In genomic region chr11:46952553-46952952, GRCh38 we compare ENCODE assay signal across 14 cellular contexts. TPM values are rescaled to one million over a fixed set of nuclear protein-coding genes. Genes with fewer than 3 reads are reported as not detected.
DNase-seq lines count a peak whose midpoint lies in the region; ATAC-seq lines count a peak whose summit lies in the region.
"Had no signal": no experiment of that assay in that cellular context is flagged by ENCODE, and none has a peak within 500 bp of the region (broad histone marks: within the 10 kb centered on the region; RNA-seq: fewer than 3 reads in every experiment).

No MANE protein-coding gene starts in this region.

- ATAC-seq in activated T-helper 17 cell treated with anti-CD3 and anti-CD28 coated beads, Interleukin-2, amount 50 U/mL, for 72 hours (replicated peaks), result no peak
- ATAC-seq in stimulated activated effector memory CD8-positive, alpha-beta T cell treated with anti-CD3 and anti-CD28 coated beads, Interleukin-12 subunit alpha, Interleukin-12 subunit beta, amount 100 ng/mL, for 72 hours, result no peak

- H3K36me3 Mint-ChIP-seq in activated naive CD4-positive, alpha-beta T cell treated with anti-CD3 and anti-CD28 coated beads, Interleukin-2, amount 10 ng/mL, durations not matched to agents 7 days and 5 days, result peaks cover 4% of the 10 kb centered on the region
- no peaks in the 10 kb centered on the region for H3K36me3 Mint-ChIP-seq in activated naive CD4-positive, alpha-beta T cell treated with anti-CD3 and anti-CD28 coated beads for 36 hours (ENCODE audit: low read depth)
- peaks cover 10% of the 10 kb centered on the region for H3K36me3 Mint-ChIP-seq in IgD-negative memory B cell
- peaks cover 11% of the 10 kb centered on the region for H3K36me3 Mint-ChIP-seq in activated T-helper 17 cell treated with anti-CD3 and anti-CD28 coated beads, Interleukin-2, amount 50 U/mL, for 72 hours (ENCODE audit: low read depth)
- H3K36me3 Mint-ChIP-seq in stimulated activated effector memory CD8-positive, alpha-beta T cell treated with anti-CD3 and anti-CD28 coated beads, Interleukin-12 subunit alpha, Interleukin-12 subunit beta, amount 100 ng/mL, for 72 hours, result no peaks in the 10 kb centered on the region

- no peak for DNase-seq in activated naive CD4-positive, alpha-beta T cell treated with anti-CD3 and anti-CD28 coated beads, Interleukin-2, amount 10 ng/mL, durations not matched to agents 7 days and 5 days
- no peak for DNase-seq in activated naive CD4-positive, alpha-beta T cell treated with anti-CD3 and anti-CD28 coated beads for 36 hours
- no peak for DNase-seq in stimulated activated effector memory CD8-positive, alpha-beta T cell treated with anti-CD3 and anti-CD28 coated beads, Interleukin-12 subunit alpha, Interleukin-12 subunit beta, amount 100 ng/mL, for 72 hours (ENCODE audit: low spot score in 2 of 2)
- DNase-seq in GOT3 (lab: John Stamatoyannopoulos, UW) (no peak), amygdala (lab: John Stamatoyannopoulos, UW) (no peak)
- DNase-seq: MM.1S, NCI-H1105, NCI-H1694 treated with DMSO at 0.1 percent for 48 hours, NCI-H446 treated with DMSO at 0.1 percent for 48 hours, NCI-H774, Peyer's patch, SHP77 had no signal

- H3K4me1 Mint-ChIP-seq in activated naive CD4-positive, alpha-beta T cell treated with anti-CD3 and anti-CD28 coated beads, Interleukin-2, amount 10 ng/mL, durations not matched to agents 7 days and 5 days, result peaks cover 16% of the 10 kb centered on the region
- peaks cover 10% of the 10 kb centered on the region for H3K4me1 Mint-ChIP-seq in activated naive CD4-positive, alpha-beta T cell treated with anti-CD3 and anti-CD28 coated beads for 36 hours (ENCODE audit: low read depth)
- no peaks in the 10 kb centered on the region for H3K4me1 Mint-ChIP-seq in IgD-negative memory B cell
- peaks cover 4% of the 10 kb centered on the region for H3K4me1 Mint-ChIP-seq in activated T-helper 17 cell treated with anti-CD3 and anti-CD28 coated beads, Interleukin-2, amount 50 U/mL, for 72 hours
- H3K4me1 Mint-ChIP-seq in stimulated activated effector memory CD8-positive, alpha-beta T cell treated with anti-CD3 and anti-CD28 coated beads, Interleukin-12 subunit alpha, Interleukin-12 subunit beta, amount 100 ng/mL, for 72 hours, result peaks cover 11% of the 10 kb centered on the region

- peak overlapping the region; percentile 83 for H3K27ac Mint-ChIP-seq in activated naive CD4-positive, alpha-beta T cell treated with anti-CD3 and anti-CD28 coated beads, Interleukin-2, amount 10 ng/mL, durations not matched to agents 7 days and 5 days
- H3K27ac Mint-ChIP-seq in activated naive CD4-positive, alpha-beta T cell treated with anti-CD3 and anti-CD28 coated beads for 36 hours, result no peak overlapping the region
- peak overlapping the region in 2 of 3 donors; percentile 6 to 35 for H3K27ac Mint-ChIP-seq in IgD-negative memory B cell
- peak overlapping the region; percentile 28 for H3K27ac Mint-ChIP-seq in activated T-helper 17 cell treated with anti-CD3 and anti-CD28 coated beads, Interleukin-2, amount 50 U/mL, for 72 hours
- peak overlapping the region; percentile 77 for H3K27ac Mint-ChIP-seq in stimulated activated effector memory CD8-positive, alpha-beta T cell treated with anti-CD3 and anti-CD28 coated beads, Interleukin-12 subunit alpha, Interleukin-12 subunit beta, amount 100 ng/mL, for 72 hours

- CTCF ChIA-PET in activated naive CD4-positive, alpha-beta T cell treated with anti-CD3 and anti-CD28 coated beads, Interleukin-2, amount 10 ng/mL, durations not matched to agents 7 days and 5 days (lab: Charles Lee), result no interaction called here
- CTCF ChIA-PET in activated naive CD4-positive, alpha-beta T cell treated with anti-CD3 and anti-CD28 coated beads for 36 hours (lab: Charles Lee), result no interaction called here

- no peaks in the 10 kb centered on the region for H3K9me3 Mint-ChIP-seq in activated naive CD4-positive, alpha-beta T cell treated with anti-CD3 and anti-CD28 coated beads, Interleukin-2, amount 10 ng/mL, durations not matched to agents 7 days and 5 days
- H3K9me3 Mint-ChIP-seq in activated naive CD4-positive, alpha-beta T cell treated with anti-CD3 and anti-CD28 coated beads for 36 hours, result no peaks in the 10 kb centered on the region
- no peaks in the 10 kb centered on the region for H3K9me3 Mint-ChIP-seq in IgD-negative memory B cell
- no peaks in the 10 kb centered on the region for H3K9me3 Mint-ChIP-seq in activated T-helper 17 cell treated with anti-CD3 and anti-CD28 coated beads, Interleukin-2, amount 50 U/mL, for 72 hours
- H3K9me3 Mint-ChIP-seq in stimulated activated effector memory CD8-positive, alpha-beta T cell treated with anti-CD3 and anti-CD28 coated beads, Interleukin-12 subunit alpha, Interleukin-12 subunit beta, amount 100 ng/mL, for 72 hours, result no peaks in the 10 kb centered on the region

- H3K4me3 Mint-ChIP-seq in activated naive CD4-positive, alpha-beta T cell treated with anti-CD3 and anti-CD28 coated beads, Interleukin-2, amount 10 ng/mL, durations not matched to agents 7 days and 5 days, result no peak overlapping the region
- no peak overlapping the region for H3K4me3 Mint-ChIP-seq in activated naive CD4-positive, alpha-beta T cell treated with anti-CD3 and anti-CD28 coated beads for 36 hours
- no peak overlapping the region for H3K4me3 Mint-ChIP-seq in IgD-negative memory B cell
- H3K4me3 Mint-ChIP-seq in activated T-helper 17 cell treated with anti-CD3 and anti-CD28 coated beads, Interleukin-2, amount 50 U/mL, for 72 hours, result no peak overlapping the region
- H3K4me3 Mint-ChIP-seq in stimulated activated effector memory CD8-positive, alpha-beta T cell treated with anti-CD3 and anti-CD28 coated beads, Interleukin-12 subunit alpha, Interleukin-12 subunit beta, amount 100 ng/mL, for 72 hours, result no peak overlapping the region

- intact Hi-C loops in activated naive CD4-positive, alpha-beta T cell treated with anti-CD3 and anti-CD28 coated beads for 36 hours (cut with micrococcal nuclease), result no loop called here

- H3K27me3 Mint-ChIP-seq in activated naive CD4-positive, alpha-beta T cell treated with anti-CD3 and anti-CD28 coated beads, Interleukin-2, amount 10 ng/mL, durations not matched to agents 7 days and 5 days, result no peaks in the 10 kb centered on the region
- no peaks in the 10 kb centered on the region for H3K27me3 Mint-ChIP-seq in activated naive CD4-positive, alpha-beta T cell treated with anti-CD3 and anti-CD28 coated beads for 36 hours (ENCODE audit: low read depth)
- H3K27me3 Mint-ChIP-seq in IgD-negative memory B cell, result no peaks in the 10 kb centered on the region
- H3K27me3 Mint-ChIP-seq in activated T-helper 17 cell treated with anti-CD3 and anti-CD28 coated beads, Interleukin-2, amount 50 U/mL, for 72 hours, result no peaks in the 10 kb centered on the region

RNA-seq across cellular contexts. Expression of gene CSTPP1, which starts 16.0 kb away (rescaled TPM):
- 10 to 100 TPM; 14.0 TPM for total RNA-seq in activated naive CD4-positive, alpha-beta T cell treated with anti-CD3 and anti-CD28 coated beads for 36 hours
- 17.5 TPM for polyA plus RNA-seq in IgD-negative memory B cell
- total RNA-seq in activated T-helper 17 cell treated with anti-CD3 and anti-CD28 coated beads, Interleukin-2, amount 50 U/mL, for 72 hours, result 10 to 100 TPM; 15.2 to 19.4 TPM

RNA-seq across cellular contexts. Expression of gene LRP4, which starts 34.2 kb away (rescaled TPM):
- total RNA-seq in activated naive CD4-positive, alpha-beta T cell treated with anti-CD3 and anti-CD28 coated beads for 36 hours, result under 1 TPM; 0.32 to 0.52 TPM
- polyA plus RNA-seq in IgD-negative memory B cell, result not detected
- total RNA-seq in activated T-helper 17 cell treated with anti-CD3 and anti-CD28 coated beads, Interleukin-2, amount 50 U/mL, for 72 hours, result under 1 TPM; 0.08 to 0.11 TPM
